1 cellular context compared by ENCODE assay signal in genomic region chr10:95421782-95422181, GRCh38.
TF ChIP-seq lines count a peak whose summit lies in the region.

No MANE protein-coding gene starts in this region.

TF ChIP-seq in GM23338, 12 proteins besides CTCF, POLR2A, EP300 and RAD21 (continued from another document):
- TF ChIP-seq ZNF462 (CRISPR knock-in tag; IDR thresholded peaks at IDR 0.05) (no peak), ETS1 (IDR thresholded peaks at IDR 0.05) (no peak), ZNF114 (CRISPR knock-in tag; IDR thresholded peaks at IDR 0.05) (no peak)
